In the genomic region with DNA sequence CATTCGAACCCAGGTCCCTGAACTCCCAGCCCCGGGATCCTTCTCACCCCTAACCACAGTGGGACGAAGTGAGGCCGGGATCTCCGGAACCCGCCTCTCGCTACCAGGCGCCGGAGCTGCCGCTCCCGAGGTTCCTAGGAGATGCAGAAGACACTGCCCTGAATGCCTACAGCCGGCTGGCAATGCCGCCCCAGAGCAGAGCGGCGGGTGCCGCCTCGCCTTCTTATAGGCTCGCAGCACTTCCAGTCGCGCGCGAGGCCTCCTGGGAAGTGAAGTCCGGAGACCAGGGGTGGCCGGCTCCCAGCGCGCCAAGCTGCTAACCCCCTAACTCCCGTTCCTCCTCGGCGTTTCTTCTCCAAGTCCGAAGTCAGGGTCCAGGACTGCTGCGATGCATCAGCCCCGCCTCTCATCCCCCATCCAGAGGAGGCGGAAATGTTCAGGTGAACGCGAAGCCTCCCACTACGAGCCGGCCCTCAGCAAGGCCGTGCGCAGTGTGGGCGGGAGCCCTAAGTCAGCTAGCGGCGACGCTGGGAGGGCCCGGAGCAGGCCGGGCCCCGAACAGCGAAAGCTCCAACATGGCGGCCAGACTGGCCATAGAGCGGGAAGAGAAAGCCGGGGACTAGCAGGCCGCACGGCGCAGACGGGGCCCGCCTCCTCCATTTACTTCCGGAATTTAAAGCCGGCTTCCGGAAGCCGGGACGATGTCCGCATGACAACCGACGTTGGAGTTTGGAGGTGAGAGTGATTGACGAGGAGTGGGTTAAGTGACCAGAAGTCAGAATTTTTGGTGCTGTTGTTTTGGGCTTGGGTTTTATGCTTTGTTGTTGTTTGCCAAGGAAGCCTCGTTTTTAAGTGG, we compare ENCODE assay signal across 2 cellular contexts.
TF ChIP-seq lines count a peak whose summit lies in the region.

A gene with protein sequence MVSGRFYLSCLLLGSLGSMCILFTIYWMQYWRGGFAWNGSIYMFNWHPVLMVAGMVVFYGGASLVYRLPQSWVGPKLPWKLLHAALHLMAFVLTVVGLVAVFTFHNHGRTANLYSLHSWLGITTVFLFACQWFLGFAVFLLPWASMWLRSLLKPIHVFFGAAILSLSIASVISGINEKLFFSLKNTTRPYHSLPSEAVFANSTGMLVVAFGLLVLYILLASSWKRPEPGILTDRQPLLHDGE (minus strand): TSS at position 197 of the 856 bp plus-strand sequence. CDS start 5,169 bp downstream, outside the sequence.
A gene (plus strand): TSS at position 689 of the 856 bp plus-strand sequence. CDS start 2,017 bp downstream, outside the sequence.

TF ChIP-seq in HEK293T, 16 proteins besides CTCF, POLR2A, EP300 and RAD21 (continued from another document):
- TF ChIP-seq, protein P1, sequence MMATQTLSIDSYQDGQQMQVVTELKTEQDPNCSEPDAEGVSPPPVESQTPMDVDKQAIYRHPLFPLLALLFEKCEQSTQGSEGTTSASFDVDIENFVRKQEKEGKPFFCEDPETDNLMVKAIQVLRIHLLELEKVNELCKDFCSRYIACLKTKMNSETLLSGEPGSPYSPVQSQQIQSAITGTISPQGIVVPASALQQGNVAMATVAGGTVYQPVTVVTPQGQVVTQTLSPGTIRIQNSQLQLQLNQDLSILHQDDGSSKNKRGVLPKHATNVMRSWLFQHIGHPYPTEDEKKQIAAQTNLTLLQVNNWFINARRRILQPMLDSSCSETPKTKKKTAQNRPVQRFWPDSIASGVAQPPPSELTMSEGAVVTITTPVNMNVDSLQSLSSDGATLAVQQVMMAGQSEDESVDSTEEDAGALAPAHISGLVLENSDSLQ (IDR thresholded peaks at IDR 0.05) = peak; percentile 93
- TF ChIP-seq SUZ12 (IDR thresholded peaks at IDR 0.05) (no peak), ELF4 (IDR thresholded peaks at IDR 0.05) (peak; percentile 76; the same call in 1 of the 2 replicates)

TF ChIP-seq in SK-N-SH, 30 proteins besides CTCF, POLR2A, EP300 and RAD21 (continued from another document):
- TF ChIP-seq, protein P2, sequence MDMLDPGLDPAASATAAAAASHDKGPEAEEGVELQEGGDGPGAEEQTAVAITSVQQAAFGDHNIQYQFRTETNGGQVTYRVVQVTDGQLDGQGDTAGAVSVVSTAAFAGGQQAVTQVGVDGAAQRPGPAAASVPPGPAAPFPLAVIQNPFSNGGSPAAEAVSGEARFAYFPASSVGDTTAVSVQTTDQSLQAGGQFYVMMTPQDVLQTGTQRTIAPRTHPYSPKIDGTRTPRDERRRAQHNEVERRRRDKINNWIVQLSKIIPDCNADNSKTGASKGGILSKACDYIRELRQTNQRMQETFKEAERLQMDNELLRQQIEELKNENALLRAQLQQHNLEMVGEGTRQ (IDR thresholded peaks at IDR 0.05; ENCODE audit: borderline replicate concordance, low read depth, low read length) = no peak
- TF ChIP-seq, protein P3, sequence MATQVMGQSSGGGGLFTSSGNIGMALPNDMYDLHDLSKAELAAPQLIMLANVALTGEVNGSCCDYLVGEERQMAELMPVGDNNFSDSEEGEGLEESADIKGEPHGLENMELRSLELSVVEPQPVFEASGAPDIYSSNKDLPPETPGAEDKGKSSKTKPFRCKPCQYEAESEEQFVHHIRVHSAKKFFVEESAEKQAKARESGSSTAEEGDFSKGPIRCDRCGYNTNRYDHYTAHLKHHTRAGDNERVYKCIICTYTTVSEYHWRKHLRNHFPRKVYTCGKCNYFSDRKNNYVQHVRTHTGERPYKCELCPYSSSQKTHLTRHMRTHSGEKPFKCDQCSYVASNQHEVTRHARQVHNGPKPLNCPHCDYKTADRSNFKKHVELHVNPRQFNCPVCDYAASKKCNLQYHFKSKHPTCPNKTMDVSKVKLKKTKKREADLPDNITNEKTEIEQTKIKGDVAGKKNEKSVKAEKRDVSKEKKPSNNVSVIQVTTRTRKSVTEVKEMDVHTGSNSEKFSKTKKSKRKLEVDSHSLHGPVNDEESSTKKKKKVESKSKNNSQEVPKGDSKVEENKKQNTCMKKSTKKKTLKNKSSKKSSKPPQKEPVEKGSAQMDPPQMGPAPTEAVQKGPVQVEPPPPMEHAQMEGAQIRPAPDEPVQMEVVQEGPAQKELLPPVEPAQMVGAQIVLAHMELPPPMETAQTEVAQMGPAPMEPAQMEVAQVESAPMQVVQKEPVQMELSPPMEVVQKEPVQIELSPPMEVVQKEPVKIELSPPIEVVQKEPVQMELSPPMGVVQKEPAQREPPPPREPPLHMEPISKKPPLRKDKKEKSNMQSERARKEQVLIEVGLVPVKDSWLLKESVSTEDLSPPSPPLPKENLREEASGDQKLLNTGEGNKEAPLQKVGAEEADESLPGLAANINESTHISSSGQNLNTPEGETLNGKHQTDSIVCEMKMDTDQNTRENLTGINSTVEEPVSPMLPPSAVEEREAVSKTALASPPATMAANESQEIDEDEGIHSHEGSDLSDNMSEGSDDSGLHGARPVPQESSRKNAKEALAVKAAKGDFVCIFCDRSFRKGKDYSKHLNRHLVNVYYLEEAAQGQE (IDR thresholded peaks at IDR 0.05; ENCODE audit: low read depth, low read length) = peak; percentile 43
- TF ChIP-seq TAF1 (IDR thresholded peaks at IDR 0.05; ENCODE audit: borderline replicate concordance, low read depth, low read length) = peak; percentile 88
- TF ChIP-seq JUND (IDR thresholded peaks at IDR 0.05) = no peak
- TF ChIP-seq RCOR1 (IDR thresholded peaks at IDR 0.05; ENCODE audit: low read length) = no peak
- TF ChIP-seq GABPA (IDR thresholded peaks at IDR 0.05; ENCODE audit: low read depth) = peak; percentile 90
- TF ChIP-seq TEAD4 (IDR thresholded peaks at IDR 0.05; ENCODE audit: borderline replicate concordance, insufficient read depth) = no peak
- TF ChIP-seq MXI1 (IDR thresholded peaks at IDR 0.05; ENCODE audit: low read depth, low read length) = peak; percentile 88
- TF ChIP-seq MEF2A (IDR thresholded peaks at IDR 0.05; ENCODE audit: borderline replicate concordance, low read depth) = no peak
- no peak for TF ChIP-seq FOXJ3 (CRISPR knock-in tag; IDR thresholded peaks at IDR 0.05)
- TF ChIP-seq ELF1 (IDR thresholded peaks at IDR 0.05) = peak; percentile 71
- TF ChIP-seq SMC3 (IDR thresholded peaks at IDR 0.05; ENCODE audit: low read depth, low read length) = no peak
- TF ChIP-seq, protein P4, sequence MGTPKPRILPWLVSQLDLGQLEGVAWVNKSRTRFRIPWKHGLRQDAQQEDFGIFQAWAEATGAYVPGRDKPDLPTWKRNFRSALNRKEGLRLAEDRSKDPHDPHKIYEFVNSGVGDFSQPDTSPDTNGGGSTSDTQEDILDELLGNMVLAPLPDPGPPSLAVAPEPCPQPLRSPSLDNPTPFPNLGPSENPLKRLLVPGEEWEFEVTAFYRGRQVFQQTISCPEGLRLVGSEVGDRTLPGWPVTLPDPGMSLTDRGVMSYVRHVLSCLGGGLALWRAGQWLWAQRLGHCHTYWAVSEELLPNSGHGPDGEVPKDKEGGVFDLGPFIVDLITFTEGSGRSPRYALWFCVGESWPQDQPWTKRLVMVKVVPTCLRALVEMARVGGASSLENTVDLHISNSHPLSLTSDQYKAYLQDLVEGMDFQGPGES (IDR thresholded peaks at IDR 0.05; ENCODE audit: low read depth, low read length) = no peak
- TF ChIP-seq CHD2 (IDR thresholded peaks at IDR 0.05; ENCODE audit: low read length, partially characterized antibody) = peak; percentile 34
- TF ChIP-seq EZH2phosphoT487 (IDR thresholded peaks at IDR 0.05; ENCODE audit: borderline replicate concordance, low read depth) = no peak
- peak; percentile 51; the same call in 1 of the 2 replicates for TF ChIP-seq SIN3A (IDR thresholded peaks at IDR 0.05; ENCODE audit: borderline replicate concordance, low read depth, low read length)
- TF ChIP-seq, protein P5, sequence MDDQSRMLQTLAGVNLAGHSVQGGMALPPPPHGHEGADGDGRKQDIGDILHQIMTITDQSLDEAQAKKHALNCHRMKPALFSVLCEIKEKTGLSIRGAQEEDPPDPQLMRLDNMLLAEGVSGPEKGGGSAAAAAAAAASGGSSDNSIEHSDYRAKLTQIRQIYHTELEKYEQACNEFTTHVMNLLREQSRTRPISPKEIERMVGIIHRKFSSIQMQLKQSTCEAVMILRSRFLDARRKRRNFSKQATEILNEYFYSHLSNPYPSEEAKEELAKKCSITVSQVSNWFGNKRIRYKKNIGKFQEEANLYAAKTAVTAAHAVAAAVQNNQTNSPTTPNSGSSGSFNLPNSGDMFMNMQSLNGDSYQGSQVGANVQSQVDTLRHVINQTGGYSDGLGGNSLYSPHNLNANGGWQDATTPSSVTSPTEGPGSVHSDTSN (IDR thresholded peaks at IDR 0.05) = peak; percentile 56; the same call in 1 of the 2 replicates
- peak; percentile 59; the same call in 1 of the 2 replicates for TF ChIP-seq RFX5 (IDR thresholded peaks at IDR 0.05; ENCODE audit: low read length)
- TF ChIP-seq RXRA (IDR thresholded peaks at IDR 0.05; ENCODE audit: borderline replicate concordance, low read depth) = no peak
- TF ChIP-seq, protein P6, sequence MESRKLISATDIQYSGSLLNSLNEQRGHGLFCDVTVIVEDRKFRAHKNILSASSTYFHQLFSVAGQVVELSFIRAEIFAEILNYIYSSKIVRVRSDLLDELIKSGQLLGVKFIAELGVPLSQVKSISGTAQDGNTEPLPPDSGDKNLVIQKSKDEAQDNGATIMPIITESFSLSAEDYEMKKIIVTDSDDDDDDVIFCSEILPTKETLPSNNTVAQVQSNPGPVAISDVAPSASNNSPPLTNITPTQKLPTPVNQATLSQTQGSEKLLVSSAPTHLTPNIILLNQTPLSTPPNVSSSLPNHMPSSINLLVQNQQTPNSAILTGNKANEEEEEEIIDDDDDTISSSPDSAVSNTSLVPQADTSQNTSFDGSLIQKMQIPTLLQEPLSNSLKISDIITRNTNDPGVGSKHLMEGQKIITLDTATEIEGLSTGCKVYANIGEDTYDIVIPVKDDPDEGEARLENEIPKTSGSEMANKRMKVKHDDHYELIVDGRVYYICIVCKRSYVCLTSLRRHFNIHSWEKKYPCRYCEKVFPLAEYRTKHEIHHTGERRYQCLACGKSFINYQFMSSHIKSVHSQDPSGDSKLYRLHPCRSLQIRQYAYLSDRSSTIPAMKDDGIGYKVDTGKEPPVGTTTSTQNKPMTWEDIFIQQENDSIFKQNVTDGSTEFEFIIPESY (IDR thresholded peaks at IDR 0.05; ENCODE audit: borderline replicate concordance, low read depth) = no peak; the same call in 1 of the 2 replicates
- TF ChIP-seq NFIC (IDR thresholded peaks at IDR 0.05; ENCODE audit: borderline replicate concordance) = peak; percentile 5; the same call in 1 of the 2 replicates
- peak; percentile 95 for TF ChIP-seq YY1 (IDR thresholded peaks at IDR 0.05; ENCODE audit: low read depth)
- TF ChIP-seq GATA2 (CRISPR knock-in tag; IDR thresholded peaks at IDR 0.05) = no peak
- TF ChIP-seq, protein P7, sequence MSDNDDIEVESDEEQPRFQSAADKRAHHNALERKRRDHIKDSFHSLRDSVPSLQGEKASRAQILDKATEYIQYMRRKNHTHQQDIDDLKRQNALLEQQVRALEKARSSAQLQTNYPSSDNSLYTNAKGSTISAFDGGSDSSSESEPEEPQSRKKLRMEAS (IDR thresholded peaks at IDR 0.05; ENCODE audit: low read depth) = peak; percentile 90
TF ChIP-seq in SK-N-SH: peak in this region for 14.
